8 cellular contexts compared by ENCODE assay signal in the genomic region with DNA sequence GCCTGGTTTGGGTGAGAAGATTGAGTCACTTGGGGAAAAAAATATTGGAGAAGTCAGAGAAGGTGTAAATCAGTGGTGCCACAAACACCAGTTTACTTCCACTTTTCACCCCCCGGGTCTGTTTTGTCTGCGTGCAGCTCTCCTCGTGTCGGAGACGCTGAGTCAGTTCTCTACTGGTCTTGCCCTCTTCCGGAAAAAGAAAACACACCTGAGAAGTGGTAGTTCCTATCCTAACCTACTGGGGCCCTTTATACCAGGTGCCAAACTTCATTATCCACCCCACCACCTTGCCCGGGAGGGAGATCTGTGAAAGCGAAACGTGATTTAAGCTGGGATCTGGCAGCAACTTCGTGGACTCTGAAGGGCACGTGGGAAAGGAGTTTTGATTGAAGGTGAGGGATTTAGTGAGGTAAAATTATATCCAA. TPM values are rescaled to one million over a fixed set of nuclear protein-coding genes. Genes with fewer than 3 reads are reported as not detected.
DNase-seq lines count a peak whose midpoint lies in the region; TF ChIP-seq lines count a peak whose summit lies in the region.

No MANE protein-coding gene starts in this region.

- H2BK5ac ChIP-seq in mesendoderm (ENCODE audit: low read length), result peak overlapping the region; percentile 74

- peak overlapping the region; percentile 86 for H3K56ac ChIP-seq in mesendoderm (ENCODE audit: low read length)

- DNase-seq in GM13977 (ENCODE audit: low spot score) (peak; percentile 61), HFF-Myc (ENCODE audit: extremely low read depth, low read depth) (no peak), NB4 (ENCODE audit: low read depth) (no peak), colonic mucosa (peak; percentile 50), mesendoderm (peak; percentile 81), EL (no peak)
- DNase-seq in activated CD4-positive, CD25-positive, alpha-beta regulatory T cell (lab: John Stamatoyannopoulos, UW), result peak in 3 of 4 experiments; percentile 53 to 63 (median 55)
- peak; percentile 42 to 51 for DNase-seq in stimulated activated CD8-positive, alpha-beta memory T cell treated with anti-CD3 and anti-CD28 coated beads, Interleukin-4, amount 100 ng/mL, for 1 hour (ENCODE audit: low read depth in 2 of 2, low spot score in 1 of 2)

- H4K8ac ChIP-seq in mesendoderm (ENCODE audit: low read depth, low read length), result no peak overlapping the region

- TF ChIP-seq CTCF in GM13977 (IDR thresholded peaks at IDR 0.05; ENCODE audit: extremely low read depth, insufficient read depth, missing control alignments) (no peak), HFF-Myc (IDR thresholded peaks at IDR 0.05; ENCODE audit: low read depth, low read length, missing control alignments) (no peak), NB4 (IDR thresholded peaks at IDR 0.05; ENCODE audit: low read depth, low read length) (no peak), colonic mucosa (IDR thresholded peaks at IDR 0.05) (no peak)

- H3K27me3 ChIP-seq in colonic mucosa (no peaks in the 10 kb centered on the region), mesendoderm (ENCODE audit: insufficient read depth, low read length, poor library complexity) (no peaks in the 10 kb centered on the region)

- peaks cover 38% of the 10 kb centered on the region for H3K79me2 ChIP-seq in mesendoderm (ENCODE audit: control insufficient read depth, insufficient read depth, low read length)

- H2BK15ac ChIP-seq in mesendoderm (replicated peaks; ENCODE audit: low read depth), result no peak overlapping the region

- in situ Hi-C loops in GM13977 (cut with MboI; ENCODE audit: low pct_unique_long_range_greater_than_20kb, low sequenced_read_pairs, unreplicated experiment), result no loop called here

- no CpG with 5 or more reads among the region's 11 CpGs for WGBS in mesendoderm (ENCODE audit: extremely low coverage, insufficient coverage, low lambda C conversion rate)

- no peak for TF ChIP-seq POLR2A in NB4 (IDR thresholded peaks at IDR 0.05; ENCODE audit: extremely low read depth, insufficient read length)

- H3K9ac ChIP-seq in colonic mucosa (ENCODE audit: low read depth in 2 of 2, low read length in 2 of 2) (peak overlapping the region; percentile 69 to 100), mesendoderm (ENCODE audit: low read length) (peak overlapping the region; percentile 40)

- peak overlapping the region; percentile 52 for H2AK5ac ChIP-seq in mesendoderm (ENCODE audit: low read length)

- intact Hi-C loops in colonic mucosa (cut with DNase I), result loop anchor here (10.0 kb wide), 1 partner anchor 357 kb away; no protein-coding TSS in a partner anchor

- H3K4me3 ChIP-seq in HFF-Myc (replicated peaks; ENCODE audit: low read depth, low read length) (peak overlapping the region; percentile 96), NB4 (ENCODE audit: low read depth, low read length) (peak overlapping the region; percentile 68), colonic mucosa (peak overlapping the region; percentile 68), mesendoderm (ENCODE audit: low read length) (no peak overlapping the region)

- H4K5ac ChIP-seq in mesendoderm (ENCODE audit: low read length), result peak overlapping the region; percentile 51

- H3K4me1 ChIP-seq in colonic mucosa (peaks cover 12% of the 10 kb centered on the region), mesendoderm (ENCODE audit: control insufficient read depth, low read depth, low read length) (peaks cover 5% of the 10 kb centered on the region)

- H3K79me1 ChIP-seq in mesendoderm (ENCODE audit: low read length), result no peaks in the 10 kb centered on the region

- H3K36me3 ChIP-seq in colonic mucosa (no peaks in the 10 kb centered on the region), mesendoderm (ENCODE audit: control insufficient read depth, insufficient read depth, low read length) (no peaks in the 10 kb centered on the region)

- H3K27ac ChIP-seq in colonic mucosa (peak overlapping the region; percentile 91), mesendoderm (ENCODE audit: low read depth, low read length) (peak overlapping the region; percentile 48)

- peak overlapping the region; percentile 15 for H3K18ac ChIP-seq in mesendoderm (ENCODE audit: low read length)

- H3K4me2 ChIP-seq in mesendoderm (ENCODE audit: low read length), result peak overlapping the region; percentile 53

- no peaks in the 10 kb centered on the region for H3K9me3 ChIP-seq in colonic mucosa

- H3K23ac ChIP-seq in mesendoderm (ENCODE audit: low read length), result no peak overlapping the region

- H2BK120ac ChIP-seq in mesendoderm (ENCODE audit: low read depth, low read length), result no peak overlapping the region

- H3K4ac ChIP-seq in mesendoderm (ENCODE audit: low read depth, low read length), result peak overlapping the region; percentile 22

RNA-seq across cellular contexts. Expression of a gene that starts 0.9 kb away (rescaled TPM):
- total RNA-seq in colonic mucosa, result 100 to 1,000 TPM in 1 of 2 donors, 10 to 100 TPM in 1; 87.2 to 141 TPM
- 99.3 TPM for polyA plus RNA-seq in mesendoderm (2013, experiment 1 of 2)
- 97.1 TPM for polyA plus RNA-seq in mesendoderm (2013, experiment 2 of 2)

Comparison
In these comparisons a context has a peak if more than half of its experiments do, and no peak if none do; other contexts are left out.
1. DNase-seq: peak in GM13977 (single experiment), activated CD4-positive, CD25-positive, alpha-beta regulatory T cell (3 of 4), colonic mucosa (single experiment), mesendoderm (single experiment) and stimulated activated CD8-positive, alpha-beta memory T cell treated with anti-CD3 and anti-CD28 coated beads, Interleukin-4, amount 100 ng/mL, for 1 hour (2 of 2); none in HFF-Myc (single experiment), NB4 (single experiment) and EL (single experiment).